ENCODE assay signal across 8 cellular contexts in the genomic region with DNA sequence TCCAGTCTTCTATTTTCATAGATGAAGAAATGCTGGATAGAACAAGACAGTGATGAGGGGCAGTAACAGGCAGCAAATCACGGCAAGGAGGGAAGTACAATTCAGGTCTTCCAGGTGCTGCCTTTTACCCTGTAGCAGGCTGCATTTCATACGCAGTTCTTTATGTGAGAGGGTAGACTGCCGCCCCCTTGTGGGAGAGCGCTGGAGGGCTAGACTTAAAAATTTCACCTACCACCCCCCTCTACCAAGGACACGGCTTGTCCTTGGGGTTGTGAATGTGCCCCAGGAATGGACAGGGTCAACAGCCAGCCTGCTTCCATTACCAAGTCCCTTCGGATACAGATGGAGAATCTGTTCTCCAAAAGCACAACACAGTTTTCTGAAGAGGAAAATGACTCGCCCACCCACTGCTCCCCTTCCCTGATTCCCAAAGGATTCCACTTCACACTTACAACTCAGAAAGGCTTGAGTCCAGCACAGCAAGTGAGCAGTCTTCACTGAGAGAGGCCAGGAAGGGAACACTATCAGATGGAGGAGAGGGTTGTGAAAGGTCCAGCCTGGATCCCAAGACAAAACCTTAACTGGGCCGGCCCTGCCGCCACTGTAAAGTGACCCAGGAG. TPM values are rescaled to one million over a fixed set of nuclear protein-coding genes. Genes with fewer than 3 reads are reported as not detected.
A peak's percentile ranks its signal among the peaks of the same experiment; 100 is the strongest.
DNase-seq lines count a peak whose midpoint lies in the region; ATAC-seq and TF ChIP-seq lines count a peak whose summit lies in the region.

No MANE protein-coding gene starts in this region.

- no peak overlapping the region for H3K27ac ChIP-seq in OCI-LY7 (ENCODE audit: low read depth, low read length, poor library complexity, severe bottlenecking)

- no TSS peak for BruUV-seq in OCI-LY7 (replicated peaks; lab: Mats Ljungman, UMichigan)

- no peak for ATAC-seq in HG03159 (IDR thresholded peaks at IDR 0.05; ENCODE audit: unreplicated experiment)
- no peak for ATAC-seq in HG02938 (IDR thresholded peaks at IDR 0.05; ENCODE audit: unreplicated experiment)

- H3K4me3 ChIP-seq in GM12875 (ENCODE audit: low read depth, low read length) (no peak overlapping the region), OCI-LY7 (ENCODE audit: low read depth, low read length, poor library complexity, severe bottlenecking) (no peak overlapping the region)

- no peaks in the 10 kb centered on the region for H3K9me2 ChIP-seq in OCI-LY7 (ENCODE audit: insufficient read depth, low read length)

- DNase-seq in OCI-LY7 (ENCODE audit: low spot score): peak; percentile 79
- peak; percentile 38 to 56 for DNase-seq in activated T-helper 1 cell treated with anti-CD3 and anti-CD28 coated beads, Interleukin-2, amount 50 U/mL, for 16 hours (ENCODE audit: low read depth in 1 of 2, low spot score in 1 of 2)
- DNase-seq in iPS DF 19.7 (ENCODE audit: low read depth, low spot score): peak; percentile 9
- peak; percentile 11 to 24 for DNase-seq in stimulated activated CD8-positive, alpha-beta memory T cell treated with anti-CD3 and anti-CD28 coated beads, Interleukin-15, amount 100 ng/mL, for 48 hours (ENCODE audit: low read depth in 2 of 2)
- DNase-seq in NCI-H187 (lab: John Stamatoyannopoulos, UW): no peak

- 0 out of 2 replicates have a peak, but pooled peaks cover 3% of the 10 kb centered on the region for H4K20me1 ChIP-seq in OCI-LY7 (ENCODE audit: insufficient read depth, low read length)

- CTCF ChIA-PET in OCI-LY7 (lab: Charles Lee; ENCODE audit: unreplicated experiment): interaction anchor here (0.6 kb wide), 1 partner anchor 218 kb away, joined by 3 read pairs; no protein-coding TSS in a partner anchor

- no peak overlapping the region for H3K4me2 ChIP-seq in OCI-LY7 (ENCODE audit: low read length)

- H3K79me2 ChIP-seq in OCI-LY7 (ENCODE audit: insufficient read depth, low read depth, low read length): peaks cover 18% of the 10 kb centered on the region

- H3K4me1 ChIP-seq in OCI-LY7 (ENCODE audit: insufficient read depth, low read length, poor library complexity, severe bottlenecking): peaks cover 4% of the 10 kb centered on the region

- H2AFZ ChIP-seq in OCI-LY7 (ENCODE audit: low read length): no peak overlapping the region

- peaks cover 100% of the 10 kb centered on the region for H3K36me3 ChIP-seq in OCI-LY7 (ENCODE audit: insufficient read depth, low read length)

- intact Hi-C loops in OCI-LY7 (cut with micrococcal nuclease; ENCODE audit: unreplicated experiment): loop anchor here (1.0 to 10.0 kb wide), 2 partner anchors 97 to 218 kb away; no protein-coding TSS in a partner anchor

- TF ChIP-seq CTCF in GM12875 (IDR thresholded peaks at IDR 0.05; ENCODE audit: borderline replicate concordance, insufficient read depth, low read depth, low read length) (peak; percentile 66), OCI-LY7 (conservative IDR thresholded peaks at IDR 0.05; ENCODE audit: low read length) (peak; percentile 94)

- POLR2A ChIA-PET in OCI-LY7 (lab: Charles Lee): interaction anchor here (1.0 kb wide), 1 partner anchor 222 kb away, joined by 3 read pairs; no protein-coding TSS in a partner anchor

- no peaks in the 10 kb centered on the region for H3K9me3 ChIP-seq in OCI-LY7 (ENCODE audit: low read length)

RNA-seq across cellular contexts. Expression of gene WDR77, which starts 7.4 kb away (rescaled TPM):
- total RNA-seq in OCI-LY7 (2014; rRNA removed; shearing (Covaris generic)): 63.0 and 97.3 TPM in 2 replicates
- total RNA-seq in OCI-LY7 (2022): 59.9 and 66.4 TPM in 2 replicates

RNA-seq across cellular contexts. Expression of gene ATP5PB, which starts 7.6 kb away (rescaled TPM):
- 286 and 291 TPM in 2 replicates for total RNA-seq in OCI-LY7 (2014; rRNA removed; shearing (Covaris generic))
- 285 and 303 TPM in 2 replicates for total RNA-seq in OCI-LY7 (2022)

RNA-seq across cellular contexts. Expression of gene OVGP1, which starts 14.1 kb away (rescaled TPM):
- total RNA-seq in OCI-LY7 (2014; rRNA removed; shearing (Covaris generic)): 3.8 and 4.1 TPM in 2 replicates
- total RNA-seq in OCI-LY7 (2022): 0.93 and 2.0 TPM in 2 replicates

RNA-seq across cellular contexts. Expression of gene C1orf162, which starts 32.1 kb away (rescaled TPM):
- total RNA-seq in OCI-LY7 (2014; rRNA removed; shearing (Covaris generic)): 0.39 and 1.3 TPM in 2 replicates
- 1.1 and 1.4 TPM in 2 replicates for total RNA-seq in OCI-LY7 (2022)

Comparison
In these comparisons a context has a peak if more than half of its experiments do, and no peak if none do; other contexts are left out.
1. DNase-seq: peak in OCI-LY7 (single experiment), activated T-helper 1 cell treated with anti-CD3 and anti-CD28 coated beads, Interleukin-2, amount 50 U/mL, for 16 hours (2 of 2), iPS DF 19.7 (single experiment) and stimulated activated CD8-positive, alpha-beta memory T cell treated with anti-CD3 and anti-CD28 coated beads, Interleukin-15, amount 100 ng/mL, for 48 hours (2 of 2); none in NCI-H187 (0 of 2).